11 cellular contexts compared by ENCODE assay signal in genomic region chr20:41002842-41003142, GRCh38. TPM values are rescaled to one million over a fixed set of nuclear protein-coding genes. Genes with fewer than 3 reads are reported as not detected.
A peak's percentile ranks its signal among the peaks of the same experiment; 100 is the strongest.
DNase-seq lines count a peak whose midpoint lies in the region; ATAC-seq and TF ChIP-seq lines count a peak whose summit lies in the region.
"Had no signal": no experiment of that assay in that cellular context is flagged by ENCODE, and none has a peak within 500 bp of the region (broad histone marks: within the 10 kb centered on the region; RNA-seq: fewer than 3 reads in every experiment).

No MANE protein-coding gene starts in this region.

- peaks cover 25% of the 10 kb centered on the region for H3K36me3 Mint-ChIP-seq in Calu3 (ENCODE audit: insufficient read depth, unreplicated experiment)

- DNase-seq in Calu3, result no peak
- no peak for DNase-seq in RWPE2 (ENCODE audit: low spot score)
- no peak for DNase-seq in epithelial cell of prostate (ENCODE audit: low read depth, low spot score)
- DNase-seq in psoas muscle, result peak in 1 of 2 donors; percentile 77
- no peak for DNase-seq in stimulated activated CD4-positive, alpha-beta T cell treated with anti-CD3 and anti-CD28 coated beads, Interleukin-4, amount 100 ng/mL, for 24 hours
- no peak for DNase-seq in kidney tubule cell (ENCODE audit: low spot score)
- DNase-seq in NCI-H2107 (lab: John Stamatoyannopoulos, UW), result no peak
- DNase-seq: caudate nucleus, islet precursor cell, NCI-H1436 treated with DMSO at 0.1 percent for 48 hours had no signal

- H3K9me3 ChIP-seq in RWPE2 (ENCODE audit: severe bottlenecking), result no peaks in the 10 kb centered on the region
- peaks cover 9% of the 10 kb centered on the region for H3K9me3 ChIP-seq in psoas muscle

- WGBS in psoas muscle, 3 donors, result 96 to 100% (median 96%) methylated on average over 1 of the region's 1 CpG

- ATAC-seq in RWPE2 (ENCODE audit: low read depth) (no peak), psoas muscle (no peak), HG02623 (IDR thresholded peaks at IDR 0.05; ENCODE audit: unreplicated experiment) (no peak)

- H3K4me1 Mint-ChIP-seq in Calu3 (ENCODE audit: low read depth, unreplicated experiment), result peaks cover 42% of the 10 kb centered on the region

- intact Hi-C loops in Calu3 (cut with micrococcal nuclease; ENCODE audit: unreplicated experiment) (loop anchor here (1.0 to 2.0 kb wide), 3 partner anchors 29 to 76 kb away; no protein-coding TSS in a partner anchor), psoas muscle (cut with DNase I) (no loop called here)

- H3K9me3 Mint-ChIP-seq in Calu3 (ENCODE audit: low read depth, unreplicated experiment), result peaks cover 4% of the 10 kb centered on the region

- BruUV-seq in Calu3 (replicated peaks; lab: Mats Ljungman, UMichigan), result no TSS peak

- TF ChIP-seq CTCF in Calu3 (IDR thresholded peaks at IDR 0.05; ENCODE audit: unreplicated experiment) (no peak), RWPE2 (IDR thresholded peaks at IDR 0.05; ENCODE audit: poor library complexity, severe bottlenecking) (no peak), psoas muscle (IDR thresholded peaks at IDR 0.05) (no peak)

- H3K27ac Mint-ChIP-seq in Calu3 (ENCODE audit: unreplicated experiment), result peak overlapping the region; percentile 99

- H3K27ac ChIP-seq in RWPE2 (ENCODE audit: poor library complexity, severe bottlenecking) (peak overlapping the region; percentile 99), epithelial cell of prostate (peak overlapping the region; percentile 100), psoas muscle (peak overlapping the region; percentile 55)

- H3K27me3 Mint-ChIP-seq in Calu3 (ENCODE audit: unreplicated experiment), result no peaks in the 10 kb centered on the region

- H3K27me3 ChIP-seq in RWPE2 (ENCODE audit: insufficient read depth, poor library complexity, severe bottlenecking), result no peaks in the 10 kb centered on the region
- H3K27me3 ChIP-seq in psoas muscle (ENCODE audit: insufficient read depth in 3 of 3, low read length in 2 of 3), result no peaks in the 10 kb centered on the region

- H3K4me3 Mint-ChIP-seq in Calu3 (ENCODE audit: low read depth, unreplicated experiment), result peak overlapping the region; percentile 54

- peaks cover 49% of the 10 kb centered on the region for H3K4me1 ChIP-seq in RWPE2 (ENCODE audit: insufficient read depth, poor library complexity, severe bottlenecking)
- peaks cover 29% of the 10 kb centered on the region for H3K4me1 ChIP-seq in psoas muscle

- H3K4me3 ChIP-seq in RWPE2 (ENCODE audit: severe bottlenecking), result no peak overlapping the region
- no peak overlapping the region for H3K4me3 ChIP-seq in psoas muscle

- no peaks in the 10 kb centered on the region for H3K36me3 ChIP-seq in RWPE2 (ENCODE audit: low read depth)
- H3K36me3 ChIP-seq in psoas muscle (ENCODE audit: insufficient read depth in 1 of 2, low read depth in 1 of 2), result no peaks in the 10 kb centered on the region

- CTCF ChIA-PET in Calu3 (lab: Charles Lee), result interaction anchor here (0.7 to 2.7 kb wide), 2 partner anchors 12 to 661 kb away, joined by 3 to 12 read pairs; no protein-coding TSS in a partner anchor

RNA-seq across cellular contexts. Expression of gene TOP1, which starts 25.8 kb away (rescaled TPM):
- total RNA-seq in Calu3 (2022) (129 and 152 TPM in 2 replicates), psoas muscle (10 to 100 TPM; 19.9 to 30.7 (median 22.9) TPM)
- 10 to 100 TPM; 10.6 to 24.6 (median 19.9) TPM for polyA plus RNA-seq in psoas muscle
